9 cellular contexts compared by ENCODE assay signal in the genomic region with DNA sequence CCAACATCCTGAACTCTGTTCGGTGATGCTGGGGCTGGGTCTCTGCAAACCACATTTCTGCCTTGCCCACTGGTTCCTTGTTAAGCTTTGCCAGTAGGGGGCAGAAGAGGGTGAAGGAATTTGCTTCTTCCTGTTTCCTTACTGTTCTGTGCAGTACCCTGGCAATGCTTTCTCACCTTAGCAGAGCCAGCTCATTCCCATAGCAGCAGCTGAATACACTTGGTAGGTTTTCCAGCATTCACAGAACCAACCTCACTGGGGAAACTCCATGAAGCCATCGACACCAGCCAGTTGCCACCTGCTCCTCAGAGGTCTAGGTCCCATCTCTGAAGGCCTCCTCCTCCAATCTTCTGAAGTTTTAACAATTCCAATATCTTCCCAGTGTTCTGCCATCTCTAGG.
A peak's percentile ranks its signal among the peaks of the same experiment; 100 is the strongest.
DNase-seq lines count a peak whose midpoint lies in the region; ATAC-seq and TF ChIP-seq lines count a peak whose summit lies in the region.
"Had no signal": no experiment of that assay in that cellular context is flagged by ENCODE, and none has a peak within 500 bp of the region (broad histone marks: within the 10 kb centered on the region; RNA-seq: fewer than 3 reads in every experiment).

No MANE protein-coding gene starts in this region.

- H3K27me3 Mint-ChIP-seq in osteocyte (ENCODE audit: unreplicated experiment): no peaks in the 10 kb centered on the region

- H3K4me3 ChIP-seq in H7 (ENCODE audit: insufficient read depth, low read depth, low read length) (no peak overlapping the region), NB4 (ENCODE audit: low read depth, low read length) (no peak overlapping the region), breast epithelium (no peak overlapping the region), gastroesophageal sphincter (no peak overlapping the region)

- intact Hi-C loops in breast epithelium (cut with DNase I; ENCODE audit: low total_unique reads): no loop called here

- TF ChIP-seq EP300 in gastroesophageal sphincter (IDR thresholded peaks at IDR 0.05): no peak

- DNase-seq in activated CD4-positive, alpha-beta T cell treated with anti-CD3 and anti-CD28 coated beads for 48 hours: peak; percentile 33
- no peak for DNase-seq in activated CD4-positive, alpha-beta T cell treated with anti-CD3 and anti-CD28 coated beads, Interleukin-2, amount 50 U/mL, for 4 hours
- DNase-seq in H7 (peak; percentile 59), NB4 (ENCODE audit: low read depth) (peak; percentile 55), breast epithelium (ENCODE audit: low spot score in 2 of 2) (no peak), osteocyte (ENCODE audit: extremely low spot score, unreplicated experiment) (no peak), GM19238 (ENCODE audit: insufficient read length, low spot score) (no peak)

- H3K4me1 ChIP-seq in breast epithelium (no peaks in the 10 kb centered on the region), gastroesophageal sphincter (no peaks in the 10 kb centered on the region)

- H3K36me3 ChIP-seq in H7 (replicated peaks; ENCODE audit: control insufficient read depth, insufficient read depth, low read length): no peaks in the 10 kb centered on the region
- no peaks in the 10 kb centered on the region for H3K36me3 ChIP-seq in breast epithelium
- no peaks in the 10 kb centered on the region for H3K36me3 ChIP-seq in gastroesophageal sphincter

- H3K36me3 Mint-ChIP-seq in osteocyte (ENCODE audit: unreplicated experiment): no peaks in the 10 kb centered on the region
- H3K36me3 Mint-ChIP-seq: activated naive CD8-positive, alpha-beta T cell had no signal

- peaks cover 2% of the 10 kb centered on the region for H3K9me3 Mint-ChIP-seq in osteocyte (ENCODE audit: unreplicated experiment)

- H3K9me3 ChIP-seq in breast epithelium (no peaks in the 10 kb centered on the region), gastroesophageal sphincter (no peaks in the 10 kb centered on the region)

- no peak for ATAC-seq in gastroesophageal sphincter

- H3K27ac Mint-ChIP-seq in osteocyte (ENCODE audit: unreplicated experiment): no peak overlapping the region
- H3K27ac Mint-ChIP-seq: activated naive CD8-positive, alpha-beta T cell had no signal

- TF ChIP-seq POLR2A in NB4 (IDR thresholded peaks at IDR 0.05; ENCODE audit: extremely low read depth, insufficient read length) (no peak), breast epithelium (IDR thresholded peaks at IDR 0.05) (no peak), gastroesophageal sphincter (IDR thresholded peaks at IDR 0.05) (no peak)

- H3K27me3 ChIP-seq in H7 (ENCODE audit: control insufficient read depth, insufficient read depth, low read length): no peaks in the 10 kb centered on the region
- no peaks in the 10 kb centered on the region for H3K27me3 ChIP-seq in breast epithelium
- no peaks in the 10 kb centered on the region for H3K27me3 ChIP-seq in gastroesophageal sphincter

- H3K4me1 Mint-ChIP-seq in osteocyte (ENCODE audit: unreplicated experiment): no peaks in the 10 kb centered on the region

- TF ChIP-seq CTCF in NB4 (IDR thresholded peaks at IDR 0.05; ENCODE audit: low read depth, low read length) (peak; percentile 66), breast epithelium (IDR thresholded peaks at IDR 0.05) (peak in 2 of 3 donors; percentile 17 to 22), osteocyte (IDR thresholded peaks at IDR 0.05) (peak; percentile 58), gastroesophageal sphincter (IDR thresholded peaks at IDR 0.05) (peak in 2 of 4 experiments; percentile 18 to 28)

- H3K27ac ChIP-seq in breast epithelium: no peak overlapping the region
- no peak overlapping the region for H3K27ac ChIP-seq in gastroesophageal sphincter

- no peak overlapping the region for H3K4me3 Mint-ChIP-seq in osteocyte (ENCODE audit: unreplicated experiment)
- H3K4me3 Mint-ChIP-seq: activated naive CD8-positive, alpha-beta T cell had no signal

- WGBS in gastroesophageal sphincter (ENCODE audit: low coverage in 1 of 2), 2 donors: 74 to 85% methylated on average over 2 of the region's 2 CpGs

Comparison
In these comparisons a context has a peak if more than half of its experiments do, and no peak if none do; other contexts are left out.
1. DNase-seq: peak in activated CD4-positive, alpha-beta T cell treated with anti-CD3 and anti-CD28 coated beads for 48 hours (single experiment), H7 (single experiment) and NB4 (single experiment); none in activated CD4-positive, alpha-beta T cell treated with anti-CD3 and anti-CD28 coated beads, Interleukin-2, amount 50 U/mL, for 4 hours (0 of 2), breast epithelium (0 of 2), osteocyte (single experiment) and GM19238 (single experiment).